In the genomic region with DNA sequence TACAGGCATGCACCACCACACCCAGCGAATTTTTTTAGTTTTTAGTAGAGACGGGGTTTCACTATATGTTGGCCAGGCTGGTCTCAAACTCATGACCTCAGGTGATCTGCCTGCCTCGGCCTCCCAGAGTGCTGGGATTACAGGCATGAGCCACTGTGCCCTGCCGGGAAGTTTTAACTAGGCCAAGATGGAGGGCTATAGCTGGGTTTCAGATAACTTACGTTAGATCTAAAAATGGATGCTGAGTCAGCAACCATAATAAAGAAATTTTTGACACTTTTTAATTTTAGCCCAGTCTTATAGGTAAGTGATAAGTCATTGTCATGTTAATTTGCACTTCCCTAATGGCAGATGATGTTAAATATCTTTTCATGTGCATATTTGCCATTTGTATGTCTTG, we compare ENCODE assay signal across 1 cellular context.
TF ChIP-seq lines count a peak whose summit lies in the region.

No MANE protein-coding gene starts in this region.

TF ChIP-seq in H1, 55 proteins besides CTCF, POLR2A, EP300 and RAD21:
- TF ChIP-seq TAF1 (IDR thresholded peaks at IDR 0.05; ENCODE audit: low read depth, low read length) (no peak), MAFK (IDR thresholded peaks at IDR 0.05; ENCODE audit: low read depth, low read length) (peak; percentile 45; the same call in 1 of the 2 replicates), HDAC6 (IDR thresholded peaks at IDR 0.05; ENCODE audit: low read depth, low read length) (no peak), RXRA (IDR thresholded peaks at IDR 0.05; ENCODE audit: insufficient read depth, low read depth, low read length) (no peak)
